Comparison of ENCODE assay signal across 9 cellular contexts in the genomic region with DNA sequence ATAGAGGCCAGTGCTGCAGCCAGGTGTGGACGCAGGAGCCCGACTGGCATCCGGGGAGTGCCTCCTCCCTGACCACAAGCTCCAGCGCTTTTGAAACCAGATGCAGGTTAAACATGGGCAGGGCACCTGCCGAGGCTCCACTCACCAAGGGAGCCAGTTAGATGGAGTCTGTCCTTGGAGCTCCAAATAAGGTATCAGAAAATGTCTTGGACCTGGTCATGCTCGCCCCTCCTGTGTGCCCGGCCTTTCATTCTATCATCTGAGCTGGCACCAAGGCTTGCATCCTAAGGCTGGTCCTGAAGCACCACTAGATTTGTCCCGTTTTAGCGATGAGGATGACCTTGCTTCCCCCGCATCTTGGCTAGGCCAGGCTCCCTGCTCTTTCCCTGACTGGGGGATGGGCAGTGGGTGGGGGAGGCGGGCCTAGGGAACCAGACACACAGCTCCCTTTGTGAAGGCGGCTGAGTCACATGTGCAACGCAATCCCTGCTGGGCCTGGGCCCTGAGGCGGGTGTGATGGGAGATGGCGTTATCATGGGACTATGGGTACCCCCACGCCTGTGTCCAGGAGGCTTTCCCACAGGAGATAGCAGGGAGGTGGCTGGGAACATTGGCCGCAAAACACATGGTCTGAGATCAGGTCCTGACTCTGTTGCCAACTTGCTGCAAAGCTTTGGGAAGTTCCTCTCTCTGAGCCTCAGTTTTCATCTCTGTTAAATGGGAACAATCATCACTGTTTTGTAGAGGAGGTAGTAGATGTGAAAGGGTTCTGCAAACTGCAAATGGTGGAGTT. TPM values are rescaled to one million over a fixed set of nuclear protein-coding genes. Genes with fewer than 3 reads are reported as not detected.
A peak's percentile ranks its signal among the peaks of the same experiment; 100 is the strongest.
DNase-seq lines count a peak whose midpoint lies in the region; ATAC-seq and TF ChIP-seq lines count a peak whose summit lies in the region.
"Had no signal": no experiment of that assay in that cellular context is flagged by ENCODE, and none has a peak within 500 bp of the region (broad histone marks: within the 10 kb centered on the region; RNA-seq: fewer than 3 reads in every experiment).

No MANE protein-coding gene starts in this region.

- CTCF ChIA-PET in Calu3 (lab: Charles Lee), result interaction anchor here (0.6 to 2.1 kb wide), 11 partner anchors 10 to 459 kb away, joined by 3 to 16 read pairs (median 7); partner anchors contain the start of gene KATNB1

- no peaks in the 10 kb centered on the region for H3K36me3 ChIP-seq in neural progenitor cell

- H3K4me1 ChIP-seq in neural progenitor cell, result peaks cover 30% of the 10 kb centered on the region

- intact Hi-C loops in Calu3 (cut with micrococcal nuclease; ENCODE audit: unreplicated experiment) (loop anchor here (1.0 kb wide), 1 partner anchor 23 kb away; no protein-coding TSS in a partner anchor), natural killer cell (cut with micrococcal nuclease) (no loop called here)

- H2AFZ ChIP-seq in neural progenitor cell (replicated peaks), result no peak overlapping the region

- peaks cover 90% of the 10 kb centered on the region for H3K36me3 Mint-ChIP-seq in Calu3 (ENCODE audit: insufficient read depth, unreplicated experiment)
- H3K36me3 Mint-ChIP-seq in neural progenitor cell, result no peaks in the 10 kb centered on the region
- no peaks in the 10 kb centered on the region for H3K36me3 Mint-ChIP-seq in natural killer cell

- H3K27me3 Mint-ChIP-seq in Calu3 (ENCODE audit: unreplicated experiment), result no peaks in the 10 kb centered on the region
- peaks cover 19% of the 10 kb centered on the region for H3K27me3 Mint-ChIP-seq in neural progenitor cell (ENCODE audit: insufficient read depth, low read depth)
- peaks cover 0 to 3% of the 10 kb centered on the region in 2 donors for H3K27me3 Mint-ChIP-seq in natural killer cell (ENCODE audit: low read depth in 2 of 2)

- no peak for ATAC-seq in natural killer cell

- no peaks in the 10 kb centered on the region for H3K9me3 Mint-ChIP-seq in Calu3 (ENCODE audit: low read depth, unreplicated experiment)
- no peaks in the 10 kb centered on the region for H3K9me3 Mint-ChIP-seq in neural progenitor cell
- H3K9me3 Mint-ChIP-seq in natural killer cell, result no peaks in the 10 kb centered on the region

- H3K27me3 ChIP-seq in neural progenitor cell, result no peaks in the 10 kb centered on the region

- DNase-seq in Calu3 (peak; percentile 93), NCI-H226 (peak; percentile 94), epidermal melanocyte (ENCODE audit: insufficient read length, low spot score) (peak; percentile 52), neural progenitor cell (ENCODE audit: low spot score) (peak; percentile 46), AG08396 (ENCODE audit: low spot score) (no peak), NCI-H82 (lab: John Stamatoyannopoulos, UW) (no peak), NCI-H1092 treated with DMSO at 0.1 percent for 48 hours (lab: John Stamatoyannopoulos, UW) (no peak), natural killer cell (no peak)
- DNase-seq: activated CD4-positive, alpha-beta T cell treated with anti-CD3 and anti-CD28 coated beads for 1 hour had no signal

- H3K9ac ChIP-seq in neural progenitor cell, result no peak overlapping the region

- H3K27ac ChIP-seq in neural progenitor cell, result no peak overlapping the region

- H3F3A ChIP-seq in neural progenitor cell (ENCODE audit: low read depth), result peaks cover 9% of the 10 kb centered on the region

- H3K4me3 Mint-ChIP-seq in Calu3 (ENCODE audit: low read depth, unreplicated experiment) (peak overlapping the region; percentile 90), neural progenitor cell (no peak overlapping the region), natural killer cell (no peak overlapping the region)

- H4K20me1 ChIP-seq in neural progenitor cell (ENCODE audit: low read depth), result no peaks in the 10 kb centered on the region

- no peak overlapping the region for H3K4me2 ChIP-seq in neural progenitor cell

- H3K4me3 ChIP-seq in neural progenitor cell, result no peak overlapping the region

- H3K79me2 ChIP-seq in neural progenitor cell (ENCODE audit: low read depth), result no peaks in the 10 kb centered on the region

- H3K27ac Mint-ChIP-seq in Calu3 (ENCODE audit: unreplicated experiment) (peak overlapping the region; percentile 96), neural progenitor cell (peak overlapping the region; percentile 25), natural killer cell (no peak overlapping the region)

- peaks cover 84% of the 10 kb centered on the region for H3K4me1 Mint-ChIP-seq in Calu3 (ENCODE audit: low read depth, unreplicated experiment)
- peaks cover 61% of the 10 kb centered on the region for H3K4me1 Mint-ChIP-seq in neural progenitor cell
- peaks cover 16 to 25% of the 10 kb centered on the region in 2 donors for H3K4me1 Mint-ChIP-seq in natural killer cell

- no peak for TF ChIP-seq CTCF in Calu3 (IDR thresholded peaks at IDR 0.05; ENCODE audit: unreplicated experiment)
- no peak for TF ChIP-seq CTCF in neural progenitor cell (IDR thresholded peaks at IDR 0.05)
- TF ChIP-seq CTCF in natural killer cell (IDR thresholded peaks at IDR 0.05), result no peak

- H3K9me3 ChIP-seq in neural progenitor cell (ENCODE audit: low read depth), result no peaks in the 10 kb centered on the region

- BruUV-seq in Calu3 (replicated peaks; lab: Mats Ljungman, UMichigan), result TSS peak; percentile 1

RNA-seq across cellular contexts. Expression of gene ADGRG1, which starts 5.0 kb away (rescaled TPM):
- total RNA-seq in Calu3 (2022) (269 and 278 TPM in 2 replicates), neural progenitor cell (ENCODE audit: low replicate concordance) (8.0 and 17.5 TPM in 2 replicates), natural killer cell (100 to 1,000 TPM; 830 to 949 (median 858) TPM)

RNA-seq across cellular contexts. Expression of gene ADGRG3, which starts 44.7 kb away (rescaled TPM):
- total RNA-seq in Calu3 (2022) (not detected in 2 replicates), neural progenitor cell (ENCODE audit: low replicate concordance) (not detected in 2 replicates), natural killer cell (10 to 100 TPM; 16.6 to 57.3 (median 20.7) TPM)

Comparison
In these comparisons a context has a peak if more than half of its experiments do, and no peak if none do; other contexts are left out.
1. DNase-seq: peak in Calu3 (single experiment), NCI-H226 (single experiment), epidermal melanocyte (single experiment) and neural progenitor cell (single experiment); none in AG08396 (single experiment), NCI-H82 (single experiment), NCI-H1092 treated with DMSO at 0.1 percent for 48 hours (single experiment) and natural killer cell (single experiment).
2. H3K27ac Mint-ChIP-seq: peak in Calu3 (single experiment) and neural progenitor cell (single experiment); none in natural killer cell (0 of 2).
3. RNA of gene ADGRG1, which starts 5.0 kb away (total RNA-seq): 830 to 949 TPM in natural killer cell and 269 to 278 TPM in Calu3; 8.0 to 17.5 TPM in neural progenitor cell; every median in the first group is over 10 times any median in the second.
4. RNA of gene ADGRG3, which starts 44.7 kb away (total RNA-seq): 16.6 to 57.3 TPM in natural killer cell; not detected in Calu3 and not detected in neural progenitor cell; every median in the first group is over 10 times any median in the second.